Comparison of ENCODE assay signal across 8 cellular contexts in genomic region chr4:182448281-182449151, GRCh38.
A peak's percentile ranks its signal among the peaks of the same experiment; 100 is the strongest.
DNase-seq lines count a peak whose midpoint lies in the region; ATAC-seq, FAIRE-seq and TF ChIP-seq lines count a peak whose summit lies in the region.

No MANE protein-coding gene starts in this region.

- ATAC-seq in GM21447 (IDR thresholded peaks at IDR 0.05; ENCODE audit: unreplicated experiment) (peak; percentile 67), left cardiac atrium (peak; percentile 99), pancreas (peak; percentile 95 to 99 (median 98))

- BruUV-seq in Caco-2 (replicated peaks; lab: Mats Ljungman, UMichigan): no TSS peak

- H3K36me3 Mint-ChIP-seq in Caco-2 (ENCODE audit: insufficient read depth, unreplicated experiment): peaks cover 22% of the 10 kb centered on the region

- H3K4me3 ChIP-seq in Caco-2 (ENCODE audit: low read depth, low read length) (peak overlapping the region; percentile 90), pancreas (peak overlapping the region; percentile 49 to 76 (median 57))

- H3K27ac ChIP-seq in angular gyrus (ENCODE audit: low read depth, low read length) (peak overlapping the region; percentile 62), pancreas (peak overlapping the region in 1 of 4 donors; percentile 17)

- CTCF ChIA-PET in Caco-2 (lab: Charles Lee): no interaction called here

- TF ChIP-seq CTCF in Caco-2 (IDR thresholded peaks at IDR 0.05; ENCODE audit: insufficient read depth in 1 of 2, low read depth in 1 of 2, low read length in 1 of 2, severe bottlenecking in 1 of 2, unreplicated experiment in 1 of 2) (no peak), pancreas (IDR thresholded peaks at IDR 0.05) (no peak)

- H3K9me3 ChIP-seq in Caco-2 (no peaks in the 10 kb centered on the region), pancreas (no peaks in the 10 kb centered on the region)

- no peaks in the 10 kb centered on the region for H3K27me3 Mint-ChIP-seq in Caco-2 (ENCODE audit: insufficient read depth, unreplicated experiment)

- H3K36me3 ChIP-seq in Caco-2 (ENCODE audit: control insufficient read depth, insufficient read depth, low read length): no peaks in the 10 kb centered on the region
- no peaks in the 10 kb centered on the region for H3K36me3 ChIP-seq in pancreas

- peaks cover 27% of the 10 kb centered on the region for H3K4me1 Mint-ChIP-seq in Caco-2 (ENCODE audit: low read depth, unreplicated experiment)

- peaks cover 3% of the 10 kb centered on the region; the same call in 1 of the 2 replicates for H3K4me1 ChIP-seq in Caco-2
- H3K4me1 ChIP-seq in pancreas: peaks cover 0 to 8% (median 0%) of the 10 kb centered on the region in 3 donors

- H3K9me3 Mint-ChIP-seq in Caco-2 (ENCODE audit: unreplicated experiment): no peaks in the 10 kb centered on the region

- WGBS in pancreas, 2 donors: 0 to 1% methylated on average over 84 to 113 of the region's 113 CpGs

- peak overlapping the region; percentile 83 for H3K27ac Mint-ChIP-seq in Caco-2 (ENCODE audit: unreplicated experiment)

- peak overlapping the region; percentile 81 for H3K4me3 Mint-ChIP-seq in Caco-2 (ENCODE audit: unreplicated experiment)

- peak; percentile 89 for FAIRE-seq in HTR-8/SVneo (lab: Jason Lieb, UNC)
- no peak for FAIRE-seq in pancreas (lab: Jason Lieb, UNC)
- no peak for FAIRE-seq in urothelium cell line (lab: Jason Lieb, UNC)

- POLR2A ChIA-PET in Caco-2 (lab: Charles Lee): interaction anchor here (0.6 kb wide), 1 partner anchor 14 kb away, joined by 3 read pairs; no protein-coding TSS in a partner anchor

- peak; percentile 92 for DNase-seq in Caco-2
- DNase-seq in HTR-8/SVneo (ENCODE audit: insufficient read length, low spot score): peak; percentile 90
- peak; percentile 53 for DNase-seq in RPMI8226
- DNase-seq in left cardiac atrium: peak; percentile 92
- peak; percentile 88 to 95 (median 92) for DNase-seq in pancreas
- DNase-seq in urothelium cell line (ENCODE audit: low spot score): peak; percentile 95

- intact Hi-C loops in Caco-2 (cut with micrococcal nuclease; ENCODE audit: unreplicated experiment): loop anchor here (2.0 to 5.0 kb wide), 2 partner anchors 101 to 208 kb away; no protein-coding TSS in a partner anchor
- intact Hi-C loops in left cardiac atrium (cut with DNase I): no loop called here
- intact Hi-C loops in pancreas (cut with DNase I): no loop called here

- no peaks in the 10 kb centered on the region for H3K27me3 ChIP-seq in Caco-2 (replicated peaks; ENCODE audit: control insufficient read depth, insufficient read depth, low read length)
- H3K27me3 ChIP-seq in pancreas: peaks cover 0 to 26% (median 3%) of the 10 kb centered on the region in 4 donors
